In genomic region chr2:227180286-227180685, GRCh38 we compare ENCODE assay signal across 19 cellular contexts. TPM values are rescaled to one million over a fixed set of nuclear protein-coding genes. Genes with fewer than 3 reads are reported as not detected.
DNase-seq lines count a peak whose midpoint lies in the region; ATAC-seq and TF ChIP-seq lines count a peak whose summit lies in the region.
"Had no signal": no experiment of that assay in that cellular context is flagged by ENCODE, and none has a peak within 500 bp of the region (broad histone marks: within the 10 kb centered on the region; RNA-seq: fewer than 3 reads in every experiment).

No MANE protein-coding gene starts in this region.

- peaks cover 9% of the 10 kb centered on the region; the same call in 1 of the 2 replicates for H3K36me3 Mint-ChIP-seq in WTC11
- H3K36me3 Mint-ChIP-seq: activated CD4-positive, alpha-beta memory T cell treated with anti-CD3 and anti-CD28 coated beads for 36 hours; brain had no signal

- no peak overlapping the region for H3K4me3 Mint-ChIP-seq in WTC11
- H3K4me3 Mint-ChIP-seq: activated CD4-positive, alpha-beta memory T cell treated with anti-CD3 and anti-CD28 coated beads for 36 hours; brain had no signal

- H3K27me3 ChIP-seq in prostate gland (replicated peaks; ENCODE audit: insufficient read depth): no peaks in the 10 kb centered on the region

- H3K27ac Mint-ChIP-seq in WTC11: no peak overlapping the region
- H3K27ac Mint-ChIP-seq: activated CD4-positive, alpha-beta memory T cell treated with anti-CD3 and anti-CD28 coated beads for 36 hours; brain; progenitor cell of endocrine pancreas had no signal

- no peak for TF ChIP-seq POLR2A in prostate gland (IDR thresholded peaks at IDR 0.05)

- POLR2A ChIA-PET in WTC11 (lab: Charles Lee): no interaction called here

- CTCF ChIA-PET in WTC11 (lab: Charles Lee): no interaction called here

- peaks cover 16% of the 10 kb centered on the region for H3K9me3 Mint-ChIP-seq in WTC11
- H3K9me3 Mint-ChIP-seq: activated CD4-positive, alpha-beta memory T cell treated with anti-CD3 and anti-CD28 coated beads for 36 hours; brain had no signal

- TF ChIP-seq CTCF in WTC11 (IDR thresholded peaks at IDR 0.05): no peak
- no peak for TF ChIP-seq CTCF in prostate gland (IDR thresholded peaks at IDR 0.05)

- 9% methylated on average over 6 of the region's 6 CpGs for WGBS in prostate gland

- no peaks in the 10 kb centered on the region for H3K9me3 ChIP-seq in prostate gland

- H3K27me3 Mint-ChIP-seq in WTC11 (ENCODE audit: low read depth): no peaks in the 10 kb centered on the region
- H3K27me3 Mint-ChIP-seq: brain, progenitor cell of endocrine pancreas had no signal

- peaks cover 22% of the 10 kb centered on the region for H3K4me1 Mint-ChIP-seq in WTC11
- H3K4me1 Mint-ChIP-seq: brain had no signal

- intact Hi-C loops in left ventricle myocardium superior (cut with micrococcal nuclease): no loop called here
- intact Hi-C loops in prostate gland (cut with DNase I): no loop called here

- DNase-seq in AG20443 (ENCODE audit: low spot score) (peak; percentile 14), WTC11 (ENCODE audit: low spot score) (no peak), left ventricle myocardium superior (peak; percentile 40), prostate gland (ENCODE audit: low spot score) (peak; percentile 41), T-helper 1 cell (no peak)
- DNase-seq in stimulated activated CD4-positive, alpha-beta T cell treated with anti-CD3 and anti-CD28 coated beads, Interleukin-4, amount 100 ng/mL, for 4 hours: no peak
- no peak for DNase-seq in activated T-cell treated with anti-CD3 and anti-CD28 coated beads, Interleukin-2, amount 50 U/mL, for 48 hours
- DNase-seq: activated CD4-positive, alpha-beta memory T cell treated with anti-CD3 and anti-CD28 coated beads for 36 hours; activated gamma-delta T cell; COR-L47; effector CD8-positive, alpha-beta T cell; GOT3; NCI-H2171; stimulated activated CD4-positive, alpha-beta T cell treated with anti-CD3 and anti-CD28 coated beads, Interleukin-4, amount 100 ng/mL, for 1 hour had no signal

- ATAC-seq in WTC11: peak; percentile 73
- peak; percentile 89 for ATAC-seq in left ventricle myocardium superior
- ATAC-seq in HG02642 (IDR thresholded peaks at IDR 0.05; ENCODE audit: poor library complexity, unreplicated experiment): no peak
- ATAC-seq: HepG2 had no signal

- no peaks in the 10 kb centered on the region for H3K36me3 ChIP-seq in prostate gland

- H3K4me1 ChIP-seq in prostate gland (replicated peaks): no peaks in the 10 kb centered on the region

- H3K27ac ChIP-seq in prostate gland: peak overlapping the region; percentile 31 to 63
- H3K27ac ChIP-seq: SK-N-MC had no signal

- no peak overlapping the region for H3K4me3 ChIP-seq in prostate gland
- H3K4me3 ChIP-seq: SK-N-MC had no signal

TF ChIP-seq in WTC11, 78 proteins besides CTCF, POLR2A, EP300 and RAD21:
- TF ChIP-seq USF2 (CRISPR knock-in tag; IDR thresholded peaks at IDR 0.05): peak; percentile 54
- TF ChIP-seq ELF4 (CRISPR knock-in tag; IDR thresholded peaks at IDR 0.05; ENCODE audit: low read depth): no peak

RNA-seq across cellular contexts. Expression of gene COL4A3, which starts 15.9 kb away (rescaled TPM):
- total RNA-seq in WTC11 (2021): 0.53 to 1.1 TPM (median 0.90 TPM) in 3 replicates
- total RNA-seq in left ventricle myocardium superior: 4.5 TPM
- 1 to 10 TPM; 3.5 to 7.0 TPM for total RNA-seq in prostate gland
- total RNA-seq: activated CD4-positive, alpha-beta memory T cell treated with anti-CD3 and anti-CD28 coated beads for 36 hours had no signal

RNA-seq across cellular contexts. Expression of gene COL4A4, which starts 16.3 kb away (rescaled TPM):
- total RNA-seq in WTC11 (2021) (1.9 to 3.1 TPM (median 1.9 TPM) in 3 replicates), left ventricle myocardium superior (9.8 TPM), prostate gland (1 to 10 TPM; 3.0 to 6.1 TPM)
- total RNA-seq: activated CD4-positive, alpha-beta memory T cell treated with anti-CD3 and anti-CD28 coated beads for 36 hours; HepG2 had no signal

Comparison
In these comparisons a context has a peak if more than half of its experiments do, and no peak if none do; other contexts are left out.
1. DNase-seq: peak in AG20443 (single experiment), left ventricle myocardium superior (single experiment) and prostate gland (single experiment); none in WTC11 (single experiment), stimulated activated CD4-positive, alpha-beta T cell treated with anti-CD3 and anti-CD28 coated beads, Interleukin-4, amount 100 ng/mL, for 4 hours (0 of 2), T-helper 1 cell (0 of 5) and activated T-cell treated with anti-CD3 and anti-CD28 coated beads, Interleukin-2, amount 50 U/mL, for 48 hours (0 of 2).